ENCODE assay signal across 8 cellular contexts in the genomic region with DNA sequence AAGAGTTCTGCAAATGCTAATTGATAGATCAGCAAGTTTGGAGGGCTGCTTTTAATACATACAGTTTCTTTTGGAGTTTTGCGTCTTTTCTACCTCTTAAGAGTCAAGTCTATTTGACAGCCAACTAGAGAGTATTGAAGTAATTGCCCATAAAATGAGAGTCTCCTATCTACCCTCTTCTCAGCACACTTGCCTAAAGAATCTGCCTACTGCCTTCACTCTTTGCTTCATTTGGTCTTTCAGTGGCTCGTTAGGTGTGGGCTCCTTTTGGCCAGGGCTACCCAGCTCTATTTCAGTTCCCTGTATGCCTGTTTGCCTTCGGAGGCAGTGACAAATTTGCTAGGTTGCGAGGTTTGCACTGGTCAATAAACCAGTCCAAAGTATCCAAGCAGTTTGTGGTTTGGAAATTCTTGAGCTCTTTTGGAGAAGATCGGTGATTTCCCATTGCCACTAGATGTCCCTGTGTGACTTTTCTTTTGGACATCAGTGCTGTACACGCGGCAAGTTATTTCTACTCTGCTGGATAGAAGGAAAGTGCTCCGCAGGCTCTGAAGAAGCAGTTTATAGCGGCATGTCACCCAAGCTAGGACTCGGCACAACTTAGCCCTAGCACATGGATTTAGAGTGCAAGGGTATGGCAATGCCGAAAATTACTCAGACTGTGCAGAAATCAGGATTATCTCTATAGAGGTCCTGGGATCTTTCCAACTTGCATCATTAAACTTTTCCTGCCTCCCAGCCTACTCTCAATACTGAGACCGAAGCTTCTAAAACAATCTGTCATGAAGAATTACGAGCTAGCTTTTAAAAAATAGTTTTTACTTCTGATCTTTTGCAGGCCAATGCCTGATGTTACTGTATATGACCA. TPM values are rescaled to one million over a fixed set of nuclear protein-coding genes. Genes with fewer than 3 reads are reported as not detected.
DNase-seq lines count a peak whose midpoint lies in the region; ATAC-seq and TF ChIP-seq lines count a peak whose summit lies in the region.

No MANE protein-coding gene starts in this region.

- TF ChIP-seq POLR2A in sigmoid colon (IDR thresholded peaks at IDR 0.05): no peak

- DNase-seq in DMS114 treated with DMSO at 0.1 percent for 48 hours (lab: John Stamatoyannopoulos, UW; ENCODE audit: unreplicated experiment) (peak; percentile 51), MG63 (peak; percentile 19), heart right ventricle (peak in 1 of 2 donors; percentile 16), sigmoid colon (peak; percentile 68), mesenteric fat pad (ENCODE audit: low spot score) (no peak), HK-2 (ENCODE audit: unreplicated experiment) (no peak)

- TF ChIP-seq CTCF in heart right ventricle (IDR thresholded peaks at IDR 0.05) (peak in 7 of 9 donors; percentile 20 to 59 (median 46)), sigmoid colon (IDR thresholded peaks at IDR 0.05) (peak; percentile 36 to 49 (median 42))

- H3K4me1 ChIP-seq in heart right ventricle (peaks cover 0 to 4% (median 0%) of the 10 kb centered on the region in 9 donors), sigmoid colon (peaks cover 0 to 14% (median 9%) of the 10 kb centered on the region in 4 donors)

- intact Hi-C loops in heart right ventricle (cut with DNase I) (loop anchor here in 1 of 10 donors (5.0 kb wide), 1 partner anchor 1256 kb away; no protein-coding TSS in a partner anchor), sigmoid colon (cut with DNase I) (loop anchor here (2.0 to 10.0 kb wide), 3 partner anchors 217 to 1256 kb away; no protein-coding TSS in a partner anchor)

- H3K9me3 ChIP-seq in MG63 (no peaks in the 10 kb centered on the region), heart right ventricle (peaks cover 0 to 1% (median 0%) of the 10 kb centered on the region in 11 donors), sigmoid colon (no peaks in the 10 kb centered on the region)

- peak; percentile 70 for ATAC-seq in SK-N-SH treated with all-trans-retinoic acid at 6 μM for 48 hours
- peak; percentile 22 to 85 (median 69) for ATAC-seq in heart right ventricle
- ATAC-seq in HG02885 (IDR thresholded peaks at IDR 0.05; ENCODE audit: poor library complexity, unreplicated experiment): no peak

- H3K4me3 ChIP-seq in MG63: no peak overlapping the region
- peak overlapping the region in 3 of 10 donors; percentile 3 to 26 (median 17) for H3K4me3 ChIP-seq in heart right ventricle
- H3K4me3 ChIP-seq in sigmoid colon: peak overlapping the region in 3 of 4 donors; percentile 18 to 34 (median 24)

- H3K27me3 ChIP-seq in MG63: no peaks in the 10 kb centered on the region
- H3K27me3 ChIP-seq in heart right ventricle: peaks cover 0 to 5% (median 0%) of the 10 kb centered on the region in 7 donors
- H3K27me3 ChIP-seq in sigmoid colon: no peaks in the 10 kb centered on the region

- H3K36me3 ChIP-seq in MG63 (no peaks in the 10 kb centered on the region), heart right ventricle (no peaks in the 10 kb centered on the region), sigmoid colon (no peaks in the 10 kb centered on the region)

- 34 to 37% methylated on average over 13 of the region's 13 CpGs for WGBS in heart right ventricle, 2 donors
- WGBS in sigmoid colon, 2 donors: 19 to 39% methylated on average over 13 of the region's 13 CpGs

- H3K27ac ChIP-seq in heart right ventricle: no peak overlapping the region
- peak overlapping the region in 3 of 4 donors; percentile 21 to 62 (median 58) for H3K27ac ChIP-seq in sigmoid colon

- TF ChIP-seq EP300 in sigmoid colon (IDR thresholded peaks at IDR 0.05): no peak

TF ChIP-seq in SK-N-SH treated with all-trans-retinoic acid at 6 μM for 48 hours, 23 proteins besides CTCF, POLR2A, EP300 and RAD21:
- no peak for TF ChIP-seq ZFP3 (CRISPR knock-in tag; IDR thresholded peaks at IDR 0.05)
- no peak for TF ChIP-seq ISL1 (CRISPR knock-in tag; IDR thresholded peaks at IDR 0.05)
- TF ChIP-seq, protein P1, sequence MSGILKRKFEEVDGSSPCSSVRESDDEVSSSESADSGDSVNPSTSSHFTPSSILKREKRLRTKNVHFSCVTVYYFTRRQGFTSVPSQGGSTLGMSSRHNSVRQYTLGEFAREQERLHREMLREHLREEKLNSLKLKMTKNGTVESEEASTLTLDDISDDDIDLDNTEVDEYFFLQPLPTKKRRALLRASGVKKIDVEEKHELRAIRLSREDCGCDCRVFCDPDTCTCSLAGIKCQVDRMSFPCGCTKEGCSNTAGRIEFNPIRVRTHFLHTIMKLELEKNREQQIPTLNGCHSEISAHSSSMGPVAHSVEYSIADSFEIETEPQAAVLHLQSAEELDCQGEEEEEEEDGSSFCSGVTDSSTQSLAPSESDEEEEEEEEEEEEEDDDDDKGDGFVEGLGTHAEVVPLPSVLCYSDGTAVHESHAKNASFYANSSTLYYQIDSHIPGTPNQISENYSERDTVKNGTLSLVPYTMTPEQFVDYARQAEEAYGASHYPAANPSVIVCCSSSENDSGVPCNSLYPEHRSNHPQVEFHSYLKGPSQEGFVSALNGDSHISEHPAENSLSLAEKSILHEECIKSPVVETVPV (CRISPR knock-in tag; IDR thresholded peaks at IDR 0.05): no peak
- TF ChIP-seq, protein P2, sequence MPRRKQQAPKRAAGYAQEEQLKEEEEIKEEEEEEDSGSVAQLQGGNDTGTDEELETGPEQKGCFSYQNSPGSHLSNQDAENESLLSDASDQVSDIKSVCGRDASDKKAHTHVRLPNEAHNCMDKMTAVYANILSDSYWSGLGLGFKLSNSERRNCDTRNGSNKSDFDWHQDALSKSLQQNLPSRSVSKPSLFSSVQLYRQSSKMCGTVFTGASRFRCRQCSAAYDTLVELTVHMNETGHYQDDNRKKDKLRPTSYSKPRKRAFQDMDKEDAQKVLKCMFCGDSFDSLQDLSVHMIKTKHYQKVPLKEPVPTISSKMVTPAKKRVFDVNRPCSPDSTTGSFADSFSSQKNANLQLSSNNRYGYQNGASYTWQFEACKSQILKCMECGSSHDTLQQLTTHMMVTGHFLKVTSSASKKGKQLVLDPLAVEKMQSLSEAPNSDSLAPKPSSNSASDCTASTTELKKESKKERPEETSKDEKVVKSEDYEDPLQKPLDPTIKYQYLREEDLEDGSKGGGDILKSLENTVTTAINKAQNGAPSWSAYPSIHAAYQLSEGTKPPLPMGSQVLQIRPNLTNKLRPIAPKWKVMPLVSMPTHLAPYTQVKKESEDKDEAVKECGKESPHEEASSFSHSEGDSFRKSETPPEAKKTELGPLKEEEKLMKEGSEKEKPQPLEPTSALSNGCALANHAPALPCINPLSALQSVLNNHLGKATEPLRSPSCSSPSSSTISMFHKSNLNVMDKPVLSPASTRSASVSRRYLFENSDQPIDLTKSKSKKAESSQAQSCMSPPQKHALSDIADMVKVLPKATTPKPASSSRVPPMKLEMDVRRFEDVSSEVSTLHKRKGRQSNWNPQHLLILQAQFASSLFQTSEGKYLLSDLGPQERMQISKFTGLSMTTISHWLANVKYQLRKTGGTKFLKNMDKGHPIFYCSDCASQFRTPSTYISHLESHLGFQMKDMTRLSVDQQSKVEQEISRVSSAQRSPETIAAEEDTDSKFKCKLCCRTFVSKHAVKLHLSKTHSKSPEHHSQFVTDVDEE (CRISPR knock-in tag; IDR thresholded peaks at IDR 0.05): no peak
- no peak for TF ChIP-seq GLIS3 (CRISPR knock-in tag; IDR thresholded peaks at IDR 0.05)
- TF ChIP-seq ZC3H10 (CRISPR knock-in tag; IDR thresholded peaks at IDR 0.05): no peak
- no peak for TF ChIP-seq PPARA (CRISPR knock-in tag; IDR thresholded peaks at IDR 0.05; ENCODE audit: borderline replicate concordance)
- TF ChIP-seq, protein P3, sequence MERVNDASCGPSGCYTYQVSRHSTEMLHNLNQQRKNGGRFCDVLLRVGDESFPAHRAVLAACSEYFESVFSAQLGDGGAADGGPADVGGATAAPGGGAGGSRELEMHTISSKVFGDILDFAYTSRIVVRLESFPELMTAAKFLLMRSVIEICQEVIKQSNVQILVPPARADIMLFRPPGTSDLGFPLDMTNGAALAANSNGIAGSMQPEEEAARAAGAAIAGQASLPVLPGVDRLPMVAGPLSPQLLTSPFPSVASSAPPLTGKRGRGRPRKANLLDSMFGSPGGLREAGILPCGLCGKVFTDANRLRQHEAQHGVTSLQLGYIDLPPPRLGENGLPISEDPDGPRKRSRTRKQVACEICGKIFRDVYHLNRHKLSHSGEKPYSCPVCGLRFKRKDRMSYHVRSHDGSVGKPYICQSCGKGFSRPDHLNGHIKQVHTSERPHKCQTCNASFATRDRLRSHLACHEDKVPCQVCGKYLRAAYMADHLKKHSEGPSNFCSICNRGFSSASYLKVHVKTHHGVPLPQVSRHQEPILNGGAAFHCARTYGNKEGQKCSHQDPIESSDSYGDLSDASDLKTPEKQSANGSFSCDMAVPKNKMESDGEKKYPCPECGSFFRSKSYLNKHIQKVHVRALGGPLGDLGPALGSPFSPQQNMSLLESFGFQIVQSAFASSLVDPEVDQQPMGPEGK (CRISPR knock-in tag; IDR thresholded peaks at IDR 0.05; ENCODE audit: borderline replicate concordance): no peak
- TF ChIP-seq ARNTL (CRISPR knock-in tag; IDR thresholded peaks at IDR 0.05; ENCODE audit: borderline replicate concordance, low read depth): no peak
- TF ChIP-seq TOX (CRISPR knock-in tag; IDR thresholded peaks at IDR 0.05; ENCODE audit: borderline replicate concordance): no peak
- no peak for TF ChIP-seq TCF4 (CRISPR knock-in tag; IDR thresholded peaks at IDR 0.05; ENCODE audit: borderline replicate concordance)
- no peak for TF ChIP-seq BACH2 (CRISPR knock-in tag; IDR thresholded peaks at IDR 0.05; ENCODE audit: borderline replicate concordance)
- no peak for TF ChIP-seq RARB (CRISPR knock-in tag; IDR thresholded peaks at IDR 0.05)

RNA-seq across cellular contexts. Expression of a gene that starts 38.6 kb away (rescaled TPM):
- 99.0 and 196 TPM in 2 replicates for total RNA-seq in MG63 (2014; rRNA removed; shearing (Covaris generic); ENCODE audit: low replicate concordance)
- 10 to 100 TPM in 7 of 10 donors, 1 to 10 TPM in 3; 3.8 to 98.3 (median 22.7) TPM for total RNA-seq in heart right ventricle
- polyA plus RNA-seq in heart right ventricle: 10 to 100 TPM; 61.5 to 84.8 TPM
- 100 to 1,000 TPM in 1 of 4 donors, 10 to 100 TPM in 3; 39.6 to 156 (median 85.0) TPM for total RNA-seq in sigmoid colon
- polyA plus RNA-seq in sigmoid colon: 100 to 1,000 TPM; 192 to 407 (median 218) TPM
- 1,962 TPM for total RNA-seq in mesenteric fat pad

Comparison
In these comparisons a context has a peak if more than half of its experiments do, and no peak if none do; other contexts are left out.
1. DNase-seq: peak in DMS114 treated with DMSO at 0.1 percent for 48 hours (single experiment), MG63 (single experiment) and sigmoid colon (single experiment); none in mesenteric fat pad (single experiment) and HK-2 (single experiment).
2. H3K27ac ChIP-seq: peak in sigmoid colon (3 of 4); none in heart right ventricle (0 of 10).